In the genomic region with DNA sequence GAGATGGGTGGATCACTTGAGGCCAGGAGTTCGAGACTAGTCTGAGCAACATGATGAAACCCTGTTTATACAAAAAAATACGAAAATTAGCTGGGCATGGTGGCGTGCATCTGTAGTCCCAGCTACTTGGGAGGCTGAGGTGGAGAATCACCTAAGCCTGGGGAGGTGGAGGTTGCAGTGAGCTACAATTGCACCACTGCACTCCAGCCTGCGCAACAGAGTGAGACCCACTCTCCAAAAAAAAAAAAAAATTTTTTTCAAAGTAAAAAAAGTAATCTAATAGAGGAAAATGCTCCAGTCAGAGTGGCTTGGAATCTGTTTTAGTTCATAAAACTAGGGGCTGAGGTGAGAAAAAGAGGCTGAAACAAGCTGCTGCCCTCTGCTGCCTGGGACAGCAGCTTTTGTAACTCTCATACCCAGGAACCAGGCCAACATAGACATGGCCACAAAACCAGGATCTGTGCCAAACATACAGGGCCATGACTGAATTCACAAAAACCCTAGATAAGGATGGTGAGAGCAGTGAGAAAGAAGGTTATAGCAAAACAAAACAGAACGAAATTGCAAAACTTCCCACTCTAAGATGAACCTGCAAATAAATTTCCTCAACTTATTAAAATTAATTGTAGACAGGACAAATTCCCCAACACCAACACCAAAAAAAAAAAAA, we compare ENCODE assay signal across 8 cellular contexts. TPM values are rescaled to one million over a fixed set of nuclear protein-coding genes. Genes with fewer than 3 reads are reported as not detected.
DNase-seq lines count a peak whose midpoint lies in the region; ATAC-seq, FAIRE-seq and TF ChIP-seq lines count a peak whose summit lies in the region.

No MANE protein-coding gene starts in this region.

- TF ChIP-seq RAD21 in GM12878 (IDR thresholded peaks at IDR 0.05; ENCODE audit: insufficient read depth, low read depth, low read length) (no peak; the same call in 1 of the 2 replicates), HepG2 (CRISPR knock-in tag; IDR thresholded peaks at IDR 0.05) (no peak)

- TF ChIP-seq EP300 in GM12878 (IDR thresholded peaks at IDR 0.05; ENCODE audit: borderline replicate concordance in 1 of 2, control insufficient read depth in 1 of 2, low read depth in 2 of 2, low read length in 2 of 2) (no peak), HepG2 (IDR thresholded peaks at IDR 0.05; ENCODE audit: low read depth in 2 of 2, low read length in 2 of 2) (no peak), HepG2 (CRISPR knock-in tag; IDR thresholded peaks at IDR 0.05; ENCODE audit: borderline replicate concordance) (no peak)

- H3K4me1 ChIP-seq in GM12878 (ENCODE audit: control insufficient read depth, insufficient read depth, low read length) (no peaks in the 10 kb centered on the region), HepG2 (ENCODE audit: insufficient read depth, low read length) (peaks cover 39% of the 10 kb centered on the region)
- H3K4me1 ChIP-seq in CD8-positive, alpha-beta memory T cell (ENCODE audit: insufficient read depth, low read length), result no peaks in the 10 kb centered on the region

- BruUV-seq in GM12878 (replicated peaks; lab: Mats Ljungman, UMichigan) (no TSS peak), HepG2 (replicated peaks; lab: Mats Ljungman, UMichigan) (no TSS peak)

- H3K36me3 Mint-ChIP-seq in activated CD4-positive, alpha-beta memory T cell treated with anti-CD3 and anti-CD28 coated beads, Interleukin-2, amount 10 ng/mL, durations not matched to agents 7 days and 5 days (ENCODE audit: low read depth), result no peaks in the 10 kb centered on the region
- no peaks in the 10 kb centered on the region for H3K36me3 Mint-ChIP-seq in CD8-positive, alpha-beta memory T cell
- H3K36me3 Mint-ChIP-seq in mesothelial cell of epicardium, result no peaks in the 10 kb centered on the region

- intact Hi-C loops in GM12878 (cut with micrococcal nuclease; ENCODE audit: unreplicated experiment) (no loop called here), HepG2 (cut with micrococcal nuclease; ENCODE audit: unreplicated experiment) (loop anchor here (1.0 kb wide), 1 partner anchor 13 kb away; the partner anchor contains the start of gene DCAF12)

- no peak overlapping the region for H3K27ac ChIP-seq in GM12878 (ENCODE audit: control insufficient read depth, insufficient read depth)
- no peak overlapping the region for H3K27ac ChIP-seq in HepG2 (ENCODE audit: extremely low read length, insufficient read depth, low read length)
- H3K27ac ChIP-seq in CD8-positive, alpha-beta memory T cell (ENCODE audit: low read depth, low read length), result no peak overlapping the region

- H3K9me3 Mint-ChIP-seq in activated CD4-positive, alpha-beta memory T cell treated with anti-CD3 and anti-CD28 coated beads, Interleukin-2, amount 10 ng/mL, durations not matched to agents 7 days and 5 days, result no peaks in the 10 kb centered on the region
- H3K9me3 Mint-ChIP-seq in CD8-positive, alpha-beta memory T cell, result no peaks in the 10 kb centered on the region
- no peaks in the 10 kb centered on the region for H3K9me3 Mint-ChIP-seq in mesothelial cell of epicardium

- no peaks in the 10 kb centered on the region for H3K36me3 ChIP-seq in MG63
- no peaks in the 10 kb centered on the region for H3K36me3 ChIP-seq in GM12878 (ENCODE audit: control insufficient read depth in 2 of 2, insufficient read depth in 2 of 2, low read length in 1 of 2)
- no peaks in the 10 kb centered on the region for H3K36me3 ChIP-seq in HepG2 (replicated peaks in 1 of 2; ENCODE audit: control insufficient read depth in 1 of 2, insufficient read depth in 2 of 2, low read length in 2 of 2)
- no peaks in the 10 kb centered on the region for H3K36me3 ChIP-seq in CD8-positive, alpha-beta memory T cell (ENCODE audit: insufficient read depth, low read length)

- in situ Hi-C loops in GM12878 (cut with MboI) (no loop called here), HepG2 (cut with HindIII; ENCODE audit: extremely low pct_ligation_motif_present, low pct_unique_long_range_greater_than_20kb) (no loop called here)

- 39% methylated on average over 5 of the region's 5 CpGs for WGBS in GM12878 (ENCODE audit: insufficient coverage, insufficient replicate concordance, low lambda C conversion rate, missing lambda C conversion rate)
- 40% methylated on average over 5 of the region's 5 CpGs for WGBS in HepG2 (ENCODE audit: low lambda C conversion rate)

- SMC1A ChIA-PET in GM12878 (lab: Charles Lee; ENCODE audit: uncharacterized antibody, unreplicated experiment), result interaction anchor here (0.7 to 1.1 kb wide), 2 partner anchors 10 to 65 kb away, joined by 3 read pairs; no protein-coding TSS in a partner anchor

- no peak overlapping the region for H3K4me3 Mint-ChIP-seq in activated CD4-positive, alpha-beta memory T cell treated with anti-CD3 and anti-CD28 coated beads, Interleukin-2, amount 10 ng/mL, durations not matched to agents 7 days and 5 days
- H3K4me3 Mint-ChIP-seq in CD8-positive, alpha-beta memory T cell, result no peak overlapping the region
- H3K4me3 Mint-ChIP-seq in mesothelial cell of epicardium, result no peak overlapping the region

- ATAC-seq in GM12878 (peak; percentile 77), HepG2 (peak; percentile 87)

- POLR2A ChIA-PET in GM12878 (lab: Charles Lee) (interaction anchor here (0.9 kb wide), 1 partner anchor 11 kb away, joined by 5 read pairs; no protein-coding TSS in a partner anchor), HepG2 (lab: Yijun Ruan, JAX) (no interaction called here)
- POLR2A ChIA-PET in activated CD4-positive, alpha-beta memory T cell treated with anti-CD3 and anti-CD28 coated beads, Interleukin-2, amount 10 ng/mL, durations not matched to agents 7 days and 5 days (lab: Charles Lee), result interaction anchor here (0.6 kb wide), 1 partner anchor 17 kb away, joined by 3 read pairs; no protein-coding TSS in a partner anchor
- POLR2A ChIA-PET in CD8-positive, alpha-beta memory T cell (lab: Charles Lee), result interaction anchor here (0.5 to 0.7 kb wide), 2 partner anchors 39 to 47 kb away, joined by 3 to 5 read pairs; partner anchors contain the start of gene UBAP1

- H3K27ac Mint-ChIP-seq in activated CD4-positive, alpha-beta memory T cell treated with anti-CD3 and anti-CD28 coated beads, Interleukin-2, amount 10 ng/mL, durations not matched to agents 7 days and 5 days, result no peak overlapping the region
- H3K27ac Mint-ChIP-seq in CD8-positive, alpha-beta memory T cell, result no peak overlapping the region
- no peak overlapping the region for H3K27ac Mint-ChIP-seq in mesothelial cell of epicardium

- H3K27me3 Mint-ChIP-seq in activated CD4-positive, alpha-beta memory T cell treated with anti-CD3 and anti-CD28 coated beads, Interleukin-2, amount 10 ng/mL, durations not matched to agents 7 days and 5 days, result peaks cover 8% of the 10 kb centered on the region
- H3K27me3 Mint-ChIP-seq in CD8-positive, alpha-beta memory T cell, result no peaks in the 10 kb centered on the region
- H3K27me3 Mint-ChIP-seq in mesothelial cell of epicardium (ENCODE audit: low read depth), result no peaks in the 10 kb centered on the region

- H3K9me3 ChIP-seq in MG63, result no peaks in the 10 kb centered on the region
- H3K9me3 ChIP-seq in GM12878 (replicated peaks; ENCODE audit: control insufficient read depth, insufficient read depth, low read length), result no peaks in the 10 kb centered on the region
- no peaks in the 10 kb centered on the region for H3K9me3 ChIP-seq in HepG2 (ENCODE audit: low read length)
- H3K9me3 ChIP-seq in CD8-positive, alpha-beta memory T cell (ENCODE audit: low read length), result no peaks in the 10 kb centered on the region

- RAD21 ChIA-PET in GM12878 (lab: Charles Lee; ENCODE audit: unreplicated experiment), result no interaction called here

- peaks cover 2% of the 10 kb centered on the region for H3K4me1 Mint-ChIP-seq in activated CD4-positive, alpha-beta memory T cell treated with anti-CD3 and anti-CD28 coated beads, Interleukin-2, amount 10 ng/mL, durations not matched to agents 7 days and 5 days
- peaks cover 3 to 8% (median 5%) of the 10 kb centered on the region in 3 donors for H3K4me1 Mint-ChIP-seq in CD8-positive, alpha-beta memory T cell
- no peaks in the 10 kb centered on the region for H3K4me1 Mint-ChIP-seq in mesothelial cell of epicardium

- H3K27me3 ChIP-seq in MG63 (no peaks in the 10 kb centered on the region), GM12878 (replicated peaks in 1 of 2; ENCODE audit: control insufficient read depth in 2 of 2, insufficient read depth in 2 of 2, low read length in 1 of 2) (no peaks in the 10 kb centered on the region), HepG2 (ENCODE audit: control insufficient read depth in 1 of 2, insufficient read depth in 2 of 2, low read length in 2 of 2) (no peaks in the 10 kb centered on the region; a peak in 1 of 5 replicates)
- H3K27me3 ChIP-seq in CD8-positive, alpha-beta memory T cell (ENCODE audit: insufficient read depth, low read length, poor library complexity, severe bottlenecking), result no peaks in the 10 kb centered on the region

- FAIRE-seq in D721Med (lab: Jason Lieb, UNC) (no peak), GM12878 (lab: Jason Lieb, UNC) (no peak), HepG2 (lab: Jason Lieb, UNC) (no peak)

- H3K4me3 ChIP-seq in MG63 (no peak overlapping the region), GM12878 (no peak overlapping the region), HepG2 (replicated peaks in 1 of 3; ENCODE audit: insufficient read depth in 1 of 3, low read depth in 2 of 3, low read length in 3 of 3) (no peak overlapping the region)
- no peak overlapping the region for H3K4me3 ChIP-seq in CD8-positive, alpha-beta memory T cell (ENCODE audit: low read length)

- H3K79me2 ChIP-seq in GM12878 (ENCODE audit: control insufficient read depth, insufficient read depth, low read length) (no peaks in the 10 kb centered on the region), HepG2 (ENCODE audit: insufficient read depth, low read length) (no peaks in the 10 kb centered on the region)

- no peak overlapping the region for H3K9ac ChIP-seq in GM12878 (ENCODE audit: control insufficient read depth, insufficient read depth, low read length)
- H3K9ac ChIP-seq in HepG2 (ENCODE audit: insufficient read depth, low read depth, low read length), result no peak overlapping the region

- TF ChIP-seq CTCF in D721Med (IDR thresholded peaks at IDR 0.05; ENCODE audit: insufficient read depth, missing control alignments), result peak; percentile 8
- TF ChIP-seq CTCF in GM12878 (IDR thresholded peaks at IDR 0.05 in 2 of 3, conservative IDR thresholded peaks at IDR 0.05 in 1 of 3; ENCODE audit: control insufficient read depth in 2 of 3, extremely low read depth in 1 of 3, insufficient read depth in 1 of 3, low read depth in 3 of 3, low read length in 3 of 3), result peak; percentile 15 to 38 (median 21); a peak in 4 of 6 replicates
- TF ChIP-seq CTCF in HepG2 (CRISPR knock-in tag; IDR thresholded peaks at IDR 0.05), result peak; percentile 53
- TF ChIP-seq CTCF in mesothelial cell of epicardium (IDR thresholded peaks at IDR 0.05; ENCODE audit: unreplicated experiment), result no peak

- H3K4me2 ChIP-seq in GM12878 (ENCODE audit: control insufficient read depth, insufficient read depth) (no peak overlapping the region), HepG2 (ENCODE audit: low read depth, low read length) (no peak overlapping the region)

- CTCF ChIA-PET in GM12878 (lab: Yijun Ruan, JAX), result interaction anchor here (0.7 kb wide), 1 partner anchor 201 kb away, joined by 3 read pairs; no protein-coding TSS in a partner anchor
- CTCF ChIA-PET in HepG2 (lab: Yijun Ruan, JAX; ENCODE audit: low intra/inter-chr PET ratio, low total read pairs), result no interaction called here
- CTCF ChIA-PET in activated CD4-positive, alpha-beta memory T cell treated with anti-CD3 and anti-CD28 coated beads, Interleukin-2, amount 10 ng/mL, durations not matched to agents 7 days and 5 days (lab: Charles Lee), result interaction anchor here (0.7 kb wide), 1 partner anchor 13 kb away, joined by 3 read pairs; no protein-coding TSS in a partner anchor
- CTCF ChIA-PET in CD8-positive, alpha-beta memory T cell (lab: Charles Lee), result no interaction called here

- H4K20me1 ChIP-seq in GM12878 (ENCODE audit: control insufficient read depth, insufficient read depth) (no peaks in the 10 kb centered on the region), HepG2 (ENCODE audit: insufficient read depth, low read length) (no peaks in the 10 kb centered on the region)

- TF ChIP-seq POLR2A in GM12878 (IDR thresholded peaks at IDR 0.05; ENCODE audit: low read depth, low read length), result no peak
- no peak for TF ChIP-seq POLR2A in HepG2 (IDR thresholded peaks at IDR 0.05; ENCODE audit: insufficient read depth in 1 of 2, low read depth in 2 of 2, low read length in 2 of 2)

- DNase-seq in D721Med (ENCODE audit: insufficient read length, low spot score) (no peak), MG63 (peak; percentile 62), GM12878 (ENCODE audit: low read depth, low spot score) (no peak), HepG2 (ENCODE audit: low spot score) (peak; percentile 53), mesothelial cell of epicardium (ENCODE audit: low spot score in 2 of 2, unreplicated experiment in 2 of 2) (no peak)
- no peak for DNase-seq in activated CD4-positive, alpha-beta memory T cell treated with anti-CD3 and anti-CD28 coated beads, Interleukin-2, amount 10 ng/mL, durations not matched to agents 7 days and 5 days
- no peak for DNase-seq in CD8-positive, alpha-beta memory T cell
- no peak for DNase-seq in stimulated activated CD4-positive, alpha-beta T cell treated with anti-CD3 and anti-CD28 coated beads, Interleukin-4, amount 100 ng/mL, for 4 hours

- H2AFZ ChIP-seq in GM12878 (ENCODE audit: control insufficient read depth, low read depth, low read length), result no peak overlapping the region
- no peak overlapping the region for H2AFZ ChIP-seq in HepG2 (ENCODE audit: low read length)

RNA-seq across cellular contexts. Expression of gene DCAF12, which starts 13.1 kb away (rescaled TPM):
- total RNA-seq in MG63 (2014; rRNA removed; shearing (Covaris generic); ENCODE audit: low replicate concordance), result 12.8 and 13.2 TPM in 2 replicates
- total RNA-seq in GM12878 (2013; cell fraction: nucleolus; rRNA removed), result 14.6 and 19.9 TPM in 2 replicates
- total RNA-seq in GM12878 (2014; rRNA removed) (20.8 and 21.4 TPM in 2 replicates), GM12878 (2014; rRNA removed; fragmentation: Illumina TruSeq; extraction: Trizol) (28.7 and 30.5 TPM in 2 replicates), GM12878 (2021) (35.5 and 37.5 TPM in 2 replicates), HepG2 (2016; rRNA removed; fragmentation: Illumina TruSeq; extraction: Trizol) (26.8 and 36.6 TPM in 2 replicates), mesothelial cell of epicardium (35.2 to 38.1 TPM (median 35.8 TPM) in 3 replicates)
- 12.5 TPM for polyA plus RNA-seq in GM12878 (2011; ENCODE audit: low read depth)
- polyA plus RNA-seq in GM12878 (2011; rRNA removed) (48.2 and 57.6 TPM in 2 replicates), GM12878 (2014; fragmentation: Illumina TruSeq; extraction: Trizol) (45.1 and 51.5 TPM in 2 replicates), GM12878 (2014; fragmentation: Nextera tagmentation; extraction: Ambion mirVana) (10 to 100 TPM; 11.7 TPM), GM12878 (2014; rRNA removed) (32.6 and 33.7 TPM in 2 replicates), GM12878 (2016; fragmentation: Nextera tagmentation; extraction: Ambion mirVana) (10 to 100 TPM; 48.6 to 48.7 TPM), HepG2 (2011; rRNA removed) (37.4 and 38.8 TPM in 2 replicates)
- 46.6 and 52.6 TPM in 2 replicates for polyA plus RNA-seq in GM12878 (2011; cell fraction: cytosol; rRNA removed)
- 26.7 TPM in 2 replicates for polyA plus RNA-seq in GM12878 (2011; cell fraction: nucleus; rRNA removed)
- polyA plus RNA-seq in GM12878 (2012), result 14.3 and 21.3 TPM in 2 replicates
- polyA minus RNA-seq in GM12878 (2011; rRNA and poly(A)+ RNA removed), result 94.1 and 111 TPM in 2 replicates
- polyA minus RNA-seq in GM12878 (2011; cell fraction: cytosol; rRNA and poly(A)+ RNA removed), result 20.1 and 22.1 TPM in 2 replicates
- polyA minus RNA-seq in GM12878 (2011; cell fraction: nucleus; rRNA and poly(A)+ RNA removed), result 17.4 and 26.0 TPM in 2 replicates
- total RNA-seq in HepG2 (2016; cell fraction: cytosol; rRNA removed; fragmentation: Illumina TruSeq; extraction: Trizol; ENCODE audit: low read depth), result 5.5 and 5.9 TPM in 2 replicates
- 26.7 and 35.4 TPM in 2 replicates for total RNA-seq in HepG2 (2016; cell fraction: insoluble cytoplasmic fraction; rRNA removed; fragmentation: Illumina TruSeq; extraction: Trizol)
- total RNA-seq in HepG2 (2016; cell fraction: membrane; rRNA removed; fragmentation: Illumina TruSeq; extraction: Trizol), result 22.9 and 23.0 TPM in 2 replicates
- total RNA-seq in HepG2 (2016; cell fraction: nucleus; rRNA removed; fragmentation: Illumina TruSeq; extraction: Trizol), result 17.6 and 18.2 TPM in 2 replicates
- polyA plus RNA-seq in HepG2 (2011; cell fraction: cytosol; rRNA removed), result 24.7 and 32.7 TPM in 2 replicates
- 15.0 and 20.8 TPM in 2 replicates for polyA plus RNA-seq in HepG2 (2011; cell fraction: nucleus; rRNA removed)
- polyA plus RNA-seq in HepG2 (2012), result 24.8 and 25.9 TPM in 2 replicates
- 2.7 and 3.0 TPM in 2 replicates for polyA plus RNA-seq in HepG2 (2016; cell fraction: cytosol; fragmentation: Illumina TruSeq; extraction: Trizol; ENCODE audit: low read depth)
- 47.0 and 48.8 TPM in 2 replicates for polyA plus RNA-seq in HepG2 (2016; cell fraction: insoluble cytoplasmic fraction; fragmentation: Illumina TruSeq; extraction: Trizol; ENCODE audit: low read depth)
- polyA plus RNA-seq in HepG2 (2016; cell fraction: membrane; fragmentation: Illumina TruSeq; extraction: Trizol; ENCODE audit: low read depth), result 14.1 and 14.3 TPM in 2 replicates
- polyA plus RNA-seq in HepG2 (2016; cell fraction: nucleus; fragmentation: Illumina TruSeq; extraction: Trizol; ENCODE audit: insufficient read depth, low read depth), result 24.1 and 24.6 TPM in 2 replicates
- 59.5 and 125 TPM in 2 replicates for polyA minus RNA-seq in HepG2 (2011; rRNA and poly(A)+ RNA removed; ENCODE audit: low replicate concordance)
- 19.9 and 21.3 TPM in 2 replicates for polyA minus RNA-seq in HepG2 (2011; cell fraction: cytosol; rRNA and poly(A)+ RNA removed)
- polyA minus RNA-seq in HepG2 (2011; cell fraction: nucleus; rRNA and poly(A)+ RNA removed), result 24.5 and 30.1 TPM in 2 replicates
- total RNA-seq in activated CD4-positive, alpha-beta memory T cell treated with anti-CD3 and anti-CD28 coated beads, Interleukin-2, amount 10 ng/mL, durations not matched to agents 7 days and 5 days, result 10 to 100 TPM; 44.1 to 46.9 TPM
- total RNA-seq in CD8-positive, alpha-beta memory T cell, result 10 to 100 TPM; 43.0 to 49.2 TPM
- polyA plus RNA-seq in CD8-positive, alpha-beta memory T cell, result 18.4 TPM

RNA-seq across cellular contexts. Expression of gene UBAP1, which starts 39.2 kb away (rescaled TPM):
- total RNA-seq in MG63 (2014; rRNA removed; shearing (Covaris generic); ENCODE audit: low replicate concordance), result 24.3 and 33.5 TPM in 2 replicates
- 15.8 and 18.4 TPM in 2 replicates for total RNA-seq in GM12878 (2013; cell fraction: nucleolus; rRNA removed)
- 19.2 and 21.9 TPM in 2 replicates for total RNA-seq in GM12878 (2014; rRNA removed)
- total RNA-seq in GM12878 (2014; rRNA removed; fragmentation: Illumina TruSeq; extraction: Trizol), result 22.7 and 23.7 TPM in 2 replicates
- 24.0 and 26.8 TPM in 2 replicates for total RNA-seq in GM12878 (2021)
- polyA plus RNA-seq in GM12878 (2011; ENCODE audit: low read depth), result 27.3 TPM
- polyA plus RNA-seq in GM12878 (2011; rRNA removed), result 41.8 and 47.9 TPM in 2 replicates
- polyA plus RNA-seq in GM12878 (2011; cell fraction: cytosol; rRNA removed), result 41.0 and 45.1 TPM in 2 replicates
- polyA plus RNA-seq in GM12878 (2011; cell fraction: nucleus; rRNA removed), result 16.8 and 18.6 TPM in 2 replicates
- 25.0 and 25.8 TPM in 2 replicates for polyA plus RNA-seq in GM12878 (2012)
- 38.0 and 40.1 TPM in 2 replicates for polyA plus RNA-seq in GM12878 (2014; fragmentation: Illumina TruSeq; extraction: Trizol)
- 1 to 10 TPM; 2.1 to 2.9 TPM for polyA plus RNA-seq in GM12878 (2014; fragmentation: Nextera tagmentation; extraction: Ambion mirVana)
- polyA plus RNA-seq in GM12878 (2014; rRNA removed), result 27.6 and 27.7 TPM in 2 replicates
- 10 to 100 TPM; 30.5 to 33.4 TPM for polyA plus RNA-seq in GM12878 (2016; fragmentation: Nextera tagmentation; extraction: Ambion mirVana)
- polyA minus RNA-seq in GM12878 (2011; rRNA and poly(A)+ RNA removed), result 41.7 and 44.5 TPM in 2 replicates
- 15.6 and 18.8 TPM in 2 replicates for polyA minus RNA-seq in GM12878 (2011; cell fraction: cytosol; rRNA and poly(A)+ RNA removed)
- polyA minus RNA-seq in GM12878 (2011; cell fraction: nucleus; rRNA and poly(A)+ RNA removed), result 6.0 and 8.5 TPM in 2 replicates
- total RNA-seq in HepG2 (2016; rRNA removed; fragmentation: Illumina TruSeq; extraction: Trizol), result 19.5 and 25.0 TPM in 2 replicates
- 11.2 and 12.8 TPM in 2 replicates for total RNA-seq in HepG2 (2016; cell fraction: cytosol; rRNA removed; fragmentation: Illumina TruSeq; extraction: Trizol; ENCODE audit: low read depth)
- 20.1 and 22.4 TPM in 2 replicates for total RNA-seq in HepG2 (2016; cell fraction: insoluble cytoplasmic fraction; rRNA removed; fragmentation: Illumina TruSeq; extraction: Trizol)
- total RNA-seq in HepG2 (2016; cell fraction: membrane; rRNA removed; fragmentation: Illumina TruSeq; extraction: Trizol), result 30.4 and 31.7 TPM in 2 replicates
- 10.6 and 14.8 TPM in 2 replicates for total RNA-seq in HepG2 (2016; cell fraction: nucleus; rRNA removed; fragmentation: Illumina TruSeq; extraction: Trizol)
- 39.9 and 40.5 TPM in 2 replicates for polyA plus RNA-seq in HepG2 (2011; rRNA removed)
- polyA plus RNA-seq in HepG2 (2011; cell fraction: cytosol; rRNA removed), result 31.0 and 35.5 TPM in 2 replicates
- polyA plus RNA-seq in HepG2 (2011; cell fraction: nucleus; rRNA removed), result 14.8 and 17.8 TPM in 2 replicates
- polyA plus RNA-seq in HepG2 (2012), result 25.4 and 29.3 TPM in 2 replicates
- 12.6 and 14.8 TPM in 2 replicates for polyA plus RNA-seq in HepG2 (2016; cell fraction: cytosol; fragmentation: Illumina TruSeq; extraction: Trizol; ENCODE audit: low read depth)
- 38.0 and 43.8 TPM in 2 replicates for polyA plus RNA-seq in HepG2 (2016; cell fraction: insoluble cytoplasmic fraction; fragmentation: Illumina TruSeq; extraction: Trizol; ENCODE audit: low read depth)
- 35.6 and 36.0 TPM in 2 replicates for polyA plus RNA-seq in HepG2 (2016; cell fraction: membrane; fragmentation: Illumina TruSeq; extraction: Trizol; ENCODE audit: low read depth)
- 27.9 and 28.4 TPM in 2 replicates for polyA plus RNA-seq in HepG2 (2016; cell fraction: nucleus; fragmentation: Illumina TruSeq; extraction: Trizol; ENCODE audit: insufficient read depth, low read depth)
- polyA minus RNA-seq in HepG2 (2011; rRNA and poly(A)+ RNA removed; ENCODE audit: low replicate concordance), result 46.0 and 93.6 TPM in 2 replicates
- 21.2 and 24.1 TPM in 2 replicates for polyA minus RNA-seq in HepG2 (2011; cell fraction: cytosol; rRNA and poly(A)+ RNA removed)
- polyA minus RNA-seq in HepG2 (2011; cell fraction: nucleus; rRNA and poly(A)+ RNA removed), result 14.9 and 19.9 TPM in 2 replicates
- total RNA-seq in activated CD4-positive, alpha-beta memory T cell treated with anti-CD3 and anti-CD28 coated beads, Interleukin-2, amount 10 ng/mL, durations not matched to agents 7 days and 5 days, result 10 to 100 TPM; 35.6 to 39.1 TPM
- total RNA-seq in CD8-positive, alpha-beta memory T cell, result 10 to 100 TPM; 39.0 to 39.7 TPM
- polyA plus RNA-seq in CD8-positive, alpha-beta memory T cell, result 50.2 TPM
- total RNA-seq in mesothelial cell of epicardium, result 37.0 to 40.1 TPM (median 38.0 TPM) in 3 replicates

Comparison
In these comparisons a context has a peak if more than half of its experiments do, and no peak if none do; other contexts are left out.
1. DNase-seq: peak in MG63 (single experiment) and HepG2 (single experiment); none in D721Med (single experiment), GM12878 (single experiment), activated CD4-positive, alpha-beta memory T cell treated with anti-CD3 and anti-CD28 coated beads, Interleukin-2, amount 10 ng/mL, durations not matched to agents 7 days and 5 days (single experiment), CD8-positive, alpha-beta memory T cell (0 of 5), stimulated activated CD4-positive, alpha-beta T cell treated with anti-CD3 and anti-CD28 coated beads, Interleukin-4, amount 100 ng/mL, for 4 hours (0 of 2) and mesothelial cell of epicardium (0 of 2).
2. CTCF ChIA-PET loops: an anchor here in GM12878 (0.7 kb wide) and activated CD4-positive, alpha-beta memory T cell treated with anti-CD3 and anti-CD28 coated beads, Interleukin-2, amount 10 ng/mL, durations not matched to agents 7 days and 5 days (0.7 kb wide); none called in HepG2 and CD8-positive, alpha-beta memory T cell.